Comparison of ENCODE assay signal across 6 cellular contexts in the genomic region with DNA sequence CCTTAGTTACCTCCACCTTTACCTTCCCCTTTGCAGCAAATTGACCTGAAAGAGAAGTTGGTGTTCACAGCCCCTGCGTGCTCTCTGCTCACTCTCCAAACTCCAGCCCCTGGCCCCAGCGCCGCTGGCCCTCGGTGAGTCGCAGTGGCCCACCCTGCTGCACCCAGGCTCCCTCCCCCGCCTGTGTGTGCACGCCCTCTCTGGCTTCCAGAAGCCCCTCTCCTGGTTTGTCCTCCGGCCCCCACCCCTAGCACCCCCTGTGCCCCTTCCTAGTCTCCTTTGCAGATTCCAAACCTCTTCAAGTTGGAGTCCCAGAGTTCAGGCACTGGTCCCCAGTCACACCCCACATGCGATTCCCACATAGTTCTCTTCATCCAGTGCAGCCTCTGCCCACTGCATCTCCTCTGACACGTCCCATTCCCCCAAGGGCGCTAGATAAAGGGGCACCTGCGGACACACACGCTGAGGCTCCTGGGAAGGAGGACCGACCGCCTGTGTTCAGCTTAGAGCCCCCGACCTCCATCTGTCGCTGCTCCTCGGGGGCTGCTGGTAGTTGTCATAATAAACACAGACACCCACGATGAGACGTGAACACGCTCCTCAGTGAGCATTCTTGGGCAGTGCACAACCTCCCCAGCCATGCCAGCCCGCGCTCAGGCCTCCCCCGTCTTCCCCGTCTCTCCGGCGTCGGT. TPM values are rescaled to one million over a fixed set of nuclear protein-coding genes. Genes with fewer than 3 reads are reported as not detected.
DNase-seq lines count a peak whose midpoint lies in the region; ATAC-seq and TF ChIP-seq lines count a peak whose summit lies in the region.

No MANE protein-coding gene starts in this region.

- ATAC-seq in GM21515 (IDR thresholded peaks at IDR 0.05; ENCODE audit: unreplicated experiment) (no peak), HG02763 (IDR thresholded peaks at IDR 0.05; ENCODE audit: unreplicated experiment) (no peak)

- no peaks in the 10 kb centered on the region for H3K9me3 ChIP-seq in testis

- H3K27ac ChIP-seq in testis: peak overlapping the region; percentile 75 to 82

- H3K36me3 ChIP-seq in testis (ENCODE audit: low read depth, missing control alignments): no peaks in the 10 kb centered on the region

- peaks cover 6% of the 10 kb centered on the region for H3K36me3 Mint-ChIP-seq in T-helper 2 cell treated with Interferon-gamma antibody and Interleukin-4, amounts not matched to agents 5 μg/mL and 100 μg/mL, for 36 hours (ENCODE audit: low read depth)

- intact Hi-C loops in testis (cut with DNase I; ENCODE audit: low total_unique reads): no loop called here

- no peak for DNase-seq in T-helper 2 cell treated with Interferon-gamma antibody and Interleukin-4, amounts not matched to agents 5 μg/mL and 100 μg/mL, for 36 hours (ENCODE audit: low spot score)
- DNase-seq in T-helper 2 cell (no peak), fibroblast of the aortic adventitia (ENCODE audit: low read depth) (no peak), testis (peak; percentile 38)

- peaks cover 45% of the 10 kb centered on the region for H3K4me1 ChIP-seq in testis

- TF ChIP-seq POLR2A in testis (IDR thresholded peaks at IDR 0.05): no peak

- H3K4me3 Mint-ChIP-seq in T-helper 2 cell treated with Interferon-gamma antibody and Interleukin-4, amounts not matched to agents 5 μg/mL and 100 μg/mL, for 36 hours: peak overlapping the region; percentile 88

- 7 to 17% methylated on average over 22 to 28 of the region's 28 CpGs for WGBS in testis, 2 donors

- H3K27me3 Mint-ChIP-seq in T-helper 2 cell treated with Interferon-gamma antibody and Interleukin-4, amounts not matched to agents 5 μg/mL and 100 μg/mL, for 36 hours (ENCODE audit: low read depth): peaks cover 5% of the 10 kb centered on the region

- H3K4me3 ChIP-seq in fibroblast of the aortic adventitia (ENCODE audit: low read depth, low read length) (peak overlapping the region; percentile 72), testis (peak overlapping the region; percentile 72 to 83)

- no peak for TF ChIP-seq CTCF in fibroblast of the aortic adventitia (IDR thresholded peaks at IDR 0.05; ENCODE audit: insufficient read depth, low read length)
- no peak for TF ChIP-seq CTCF in testis (IDR thresholded peaks at IDR 0.05)

- peak overlapping the region; percentile 67 for H3K27ac Mint-ChIP-seq in T-helper 2 cell treated with Interferon-gamma antibody and Interleukin-4, amounts not matched to agents 5 μg/mL and 100 μg/mL, for 36 hours

- H3K9me3 Mint-ChIP-seq in T-helper 2 cell treated with Interferon-gamma antibody and Interleukin-4, amounts not matched to agents 5 μg/mL and 100 μg/mL, for 36 hours: no peaks in the 10 kb centered on the region

- peaks cover 31% of the 10 kb centered on the region for H3K4me1 Mint-ChIP-seq in T-helper 2 cell treated with Interferon-gamma antibody and Interleukin-4, amounts not matched to agents 5 μg/mL and 100 μg/mL, for 36 hours (ENCODE audit: low read depth)

- H3K27me3 ChIP-seq in testis: no peaks in the 10 kb centered on the region

RNA-seq across cellular contexts. Expression of a gene that starts 1.5 kb away (rescaled TPM):
- 27.6 and 37.5 TPM in 2 replicates for total RNA-seq in fibroblast of the aortic adventitia (ENCODE audit: low replicate concordance)
- total RNA-seq in testis: 10 to 100 TPM; 62.9 to 74.4 TPM
- polyA plus RNA-seq in testis (ENCODE audit: insufficient read depth, low read depth, low replicate concordance): 30.2 TPM

RNA-seq across cellular contexts. Expression of a gene that starts 14.0 kb away (rescaled TPM):
- total RNA-seq in fibroblast of the aortic adventitia (ENCODE audit: low replicate concordance) (1.6 and 2.5 TPM in 2 replicates), testis (10 to 100 TPM; 22.0 to 35.7 TPM)
- polyA plus RNA-seq in testis (ENCODE audit: insufficient read depth, low read depth, low replicate concordance): 13.2 TPM

RNA-seq across cellular contexts. Expression of a gene that starts 14.2 kb away (rescaled TPM):
- total RNA-seq in fibroblast of the aortic adventitia (ENCODE audit: low replicate concordance) (0.36 TPM in 1 of 2 replicates, not detected in the other), testis (10 to 100 TPM; 29.2 to 59.9 TPM)
- 26.1 TPM for polyA plus RNA-seq in testis (ENCODE audit: insufficient read depth, low read depth, low replicate concordance)

RNA-seq across cellular contexts. Expression of a gene that starts 37.5 kb away (rescaled TPM):
- total RNA-seq in fibroblast of the aortic adventitia (ENCODE audit: low replicate concordance): 0.45 and 1.2 TPM in 2 replicates
- 10 to 100 TPM; 11.6 to 22.2 TPM for total RNA-seq in testis
- 23.5 TPM for polyA plus RNA-seq in testis (ENCODE audit: insufficient read depth, low read depth, low replicate concordance)

RNA-seq across cellular contexts. Expression of a gene that starts 39.4 kb away (rescaled TPM):
- total RNA-seq in fibroblast of the aortic adventitia (ENCODE audit: low replicate concordance): 34.6 and 44.4 TPM in 2 replicates
- 10 to 100 TPM; 35.1 to 49.7 TPM for total RNA-seq in testis
- 31.4 TPM for polyA plus RNA-seq in testis (ENCODE audit: insufficient read depth, low read depth, low replicate concordance)

Comparison
In these comparisons a context has a peak if more than half of its experiments do, and no peak if none do; other contexts are left out.
1. RNA of a gene that starts 14.2 kb away (total RNA-seq): 29.2 to 59.9 TPM in testis; 0.36 TPM in fibroblast of the aortic adventitia; every median in the first group is over 10 times any median in the second.